ENCODE assay signal across 1 cellular context in the genomic region with DNA sequence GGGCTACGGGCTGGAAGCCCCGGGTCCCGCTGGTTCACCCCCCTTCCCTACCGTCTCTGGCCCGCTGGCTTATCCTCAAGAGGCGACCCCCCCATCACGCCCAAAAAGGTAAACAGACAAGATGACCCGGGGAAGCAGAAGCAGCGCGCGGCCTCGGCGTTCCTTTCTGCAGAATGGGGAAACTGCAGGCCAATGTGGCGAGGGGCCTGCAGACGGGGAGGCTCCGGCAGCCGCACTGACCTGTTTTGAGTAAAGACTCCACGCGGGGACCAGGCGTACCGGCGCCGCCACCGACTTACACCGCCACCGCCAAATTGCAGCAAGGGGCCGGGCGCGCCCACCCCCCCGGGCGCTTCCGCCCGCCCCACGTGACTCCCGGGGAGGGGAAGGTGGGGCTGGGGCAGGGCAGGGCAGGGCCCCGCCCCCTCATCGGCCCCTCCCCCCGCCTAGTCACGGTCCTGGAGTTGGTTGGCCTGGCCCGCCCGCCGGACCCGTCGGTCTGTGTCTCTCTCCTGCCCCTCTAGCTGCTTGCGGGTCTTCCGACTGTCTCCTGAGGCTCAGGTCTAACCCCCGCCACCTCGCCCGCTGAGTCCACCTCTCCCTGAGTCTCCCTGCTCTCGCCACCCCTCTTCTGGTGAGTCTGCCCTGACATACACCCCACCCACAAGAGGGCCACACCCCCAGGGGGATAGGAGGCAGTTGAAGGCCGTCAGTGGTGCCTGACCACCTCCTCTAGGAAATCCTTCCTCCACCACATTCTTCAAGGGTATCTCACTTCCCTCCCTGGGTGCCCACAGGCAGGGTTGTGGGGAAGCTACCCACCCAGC.
TF ChIP-seq lines count a peak whose summit lies in the region.

A gene (minus strand): TSS at position 321 of the 827 bp plus-strand sequence. CDS start 25,280 bp downstream, outside the sequence.

TF ChIP-seq in SK-N-SH, 30 proteins besides CTCF, POLR2A, EP300 and RAD21 (continued from another document):
- TF ChIP-seq, protein P1, sequence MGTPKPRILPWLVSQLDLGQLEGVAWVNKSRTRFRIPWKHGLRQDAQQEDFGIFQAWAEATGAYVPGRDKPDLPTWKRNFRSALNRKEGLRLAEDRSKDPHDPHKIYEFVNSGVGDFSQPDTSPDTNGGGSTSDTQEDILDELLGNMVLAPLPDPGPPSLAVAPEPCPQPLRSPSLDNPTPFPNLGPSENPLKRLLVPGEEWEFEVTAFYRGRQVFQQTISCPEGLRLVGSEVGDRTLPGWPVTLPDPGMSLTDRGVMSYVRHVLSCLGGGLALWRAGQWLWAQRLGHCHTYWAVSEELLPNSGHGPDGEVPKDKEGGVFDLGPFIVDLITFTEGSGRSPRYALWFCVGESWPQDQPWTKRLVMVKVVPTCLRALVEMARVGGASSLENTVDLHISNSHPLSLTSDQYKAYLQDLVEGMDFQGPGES (IDR thresholded peaks at IDR 0.05; ENCODE audit: low read depth, low read length), result no peak
- TF ChIP-seq MEF2A (IDR thresholded peaks at IDR 0.05; ENCODE audit: borderline replicate concordance, low read depth) (no peak), RCOR1 (IDR thresholded peaks at IDR 0.05; ENCODE audit: low read length) (0 out of 2 replicates have a peak, but pooled peaks have one; percentile 19), GATA2 (CRISPR knock-in tag; IDR thresholded peaks at IDR 0.05) (no peak), TAF1 (IDR thresholded peaks at IDR 0.05; ENCODE audit: borderline replicate concordance, low read depth, low read length) (peak; percentile 35; the same call in 1 of the 2 replicates), POLR2AphosphoS5 (IDR thresholded peaks at IDR 0.05; ENCODE audit: low read depth, low read length) (peak; percentile 43), RXRA (IDR thresholded peaks at IDR 0.05; ENCODE audit: borderline replicate concordance, low read depth) (no peak), TEAD4 (IDR thresholded peaks at IDR 0.05; ENCODE audit: borderline replicate concordance, insufficient read depth) (no peak), TCF12 (IDR thresholded peaks at IDR 0.05) (no peak), YY1 (IDR thresholded peaks at IDR 0.05; ENCODE audit: low read depth) (no peak), GABPA (IDR thresholded peaks at IDR 0.05; ENCODE audit: low read depth) (no peak), FOXJ3 (CRISPR knock-in tag; IDR thresholded peaks at IDR 0.05) (no peak), EZH2phosphoT487 (IDR thresholded peaks at IDR 0.05; ENCODE audit: borderline replicate concordance, low read depth) (no peak), MXI1 (IDR thresholded peaks at IDR 0.05; ENCODE audit: low read depth, low read length) (peak; percentile 45; the same call in 1 of the 2 replicates), NFIC (IDR thresholded peaks at IDR 0.05; ENCODE audit: borderline replicate concordance) (0 out of 2 replicates have a peak, but pooled peaks have one; percentile 3), FOXM1 (IDR thresholded peaks at IDR 0.05; ENCODE audit: low read depth) (no peak), SMC3 (IDR thresholded peaks at IDR 0.05; ENCODE audit: low read depth, low read length) (no peak), RFX5 (IDR thresholded peaks at IDR 0.05; ENCODE audit: low read length) (no peak), FOSL2 (IDR thresholded peaks at IDR 0.05; ENCODE audit: borderline replicate concordance, low read depth) (no peak), ELF1 (IDR thresholded peaks at IDR 0.05) (0 out of 2 replicates have a peak, but pooled peaks have one; percentile 13)
- TF ChIP-seq, protein P2, sequence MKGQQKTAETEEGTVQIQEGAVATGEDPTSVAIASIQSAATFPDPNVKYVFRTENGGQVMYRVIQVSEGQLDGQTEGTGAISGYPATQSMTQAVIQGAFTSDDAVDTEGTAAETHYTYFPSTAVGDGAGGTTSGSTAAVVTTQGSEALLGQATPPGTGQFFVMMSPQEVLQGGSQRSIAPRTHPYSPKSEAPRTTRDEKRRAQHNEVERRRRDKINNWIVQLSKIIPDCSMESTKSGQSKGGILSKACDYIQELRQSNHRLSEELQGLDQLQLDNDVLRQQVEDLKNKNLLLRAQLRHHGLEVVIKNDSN (IDR thresholded peaks at IDR 0.05; ENCODE audit: borderline replicate concordance, low read depth), result peak; percentile 94
- TF ChIP-seq, protein P3, sequence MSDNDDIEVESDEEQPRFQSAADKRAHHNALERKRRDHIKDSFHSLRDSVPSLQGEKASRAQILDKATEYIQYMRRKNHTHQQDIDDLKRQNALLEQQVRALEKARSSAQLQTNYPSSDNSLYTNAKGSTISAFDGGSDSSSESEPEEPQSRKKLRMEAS (IDR thresholded peaks at IDR 0.05; ENCODE audit: low read depth), result peak; percentile 51; the same call in 1 of the 2 replicates
- TF ChIP-seq, protein P4, sequence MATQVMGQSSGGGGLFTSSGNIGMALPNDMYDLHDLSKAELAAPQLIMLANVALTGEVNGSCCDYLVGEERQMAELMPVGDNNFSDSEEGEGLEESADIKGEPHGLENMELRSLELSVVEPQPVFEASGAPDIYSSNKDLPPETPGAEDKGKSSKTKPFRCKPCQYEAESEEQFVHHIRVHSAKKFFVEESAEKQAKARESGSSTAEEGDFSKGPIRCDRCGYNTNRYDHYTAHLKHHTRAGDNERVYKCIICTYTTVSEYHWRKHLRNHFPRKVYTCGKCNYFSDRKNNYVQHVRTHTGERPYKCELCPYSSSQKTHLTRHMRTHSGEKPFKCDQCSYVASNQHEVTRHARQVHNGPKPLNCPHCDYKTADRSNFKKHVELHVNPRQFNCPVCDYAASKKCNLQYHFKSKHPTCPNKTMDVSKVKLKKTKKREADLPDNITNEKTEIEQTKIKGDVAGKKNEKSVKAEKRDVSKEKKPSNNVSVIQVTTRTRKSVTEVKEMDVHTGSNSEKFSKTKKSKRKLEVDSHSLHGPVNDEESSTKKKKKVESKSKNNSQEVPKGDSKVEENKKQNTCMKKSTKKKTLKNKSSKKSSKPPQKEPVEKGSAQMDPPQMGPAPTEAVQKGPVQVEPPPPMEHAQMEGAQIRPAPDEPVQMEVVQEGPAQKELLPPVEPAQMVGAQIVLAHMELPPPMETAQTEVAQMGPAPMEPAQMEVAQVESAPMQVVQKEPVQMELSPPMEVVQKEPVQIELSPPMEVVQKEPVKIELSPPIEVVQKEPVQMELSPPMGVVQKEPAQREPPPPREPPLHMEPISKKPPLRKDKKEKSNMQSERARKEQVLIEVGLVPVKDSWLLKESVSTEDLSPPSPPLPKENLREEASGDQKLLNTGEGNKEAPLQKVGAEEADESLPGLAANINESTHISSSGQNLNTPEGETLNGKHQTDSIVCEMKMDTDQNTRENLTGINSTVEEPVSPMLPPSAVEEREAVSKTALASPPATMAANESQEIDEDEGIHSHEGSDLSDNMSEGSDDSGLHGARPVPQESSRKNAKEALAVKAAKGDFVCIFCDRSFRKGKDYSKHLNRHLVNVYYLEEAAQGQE (IDR thresholded peaks at IDR 0.05; ENCODE audit: low read depth, low read length), result no peak
- TF ChIP-seq, protein P5, sequence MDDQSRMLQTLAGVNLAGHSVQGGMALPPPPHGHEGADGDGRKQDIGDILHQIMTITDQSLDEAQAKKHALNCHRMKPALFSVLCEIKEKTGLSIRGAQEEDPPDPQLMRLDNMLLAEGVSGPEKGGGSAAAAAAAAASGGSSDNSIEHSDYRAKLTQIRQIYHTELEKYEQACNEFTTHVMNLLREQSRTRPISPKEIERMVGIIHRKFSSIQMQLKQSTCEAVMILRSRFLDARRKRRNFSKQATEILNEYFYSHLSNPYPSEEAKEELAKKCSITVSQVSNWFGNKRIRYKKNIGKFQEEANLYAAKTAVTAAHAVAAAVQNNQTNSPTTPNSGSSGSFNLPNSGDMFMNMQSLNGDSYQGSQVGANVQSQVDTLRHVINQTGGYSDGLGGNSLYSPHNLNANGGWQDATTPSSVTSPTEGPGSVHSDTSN (IDR thresholded peaks at IDR 0.05), result no peak
- TF ChIP-seq, protein P6, sequence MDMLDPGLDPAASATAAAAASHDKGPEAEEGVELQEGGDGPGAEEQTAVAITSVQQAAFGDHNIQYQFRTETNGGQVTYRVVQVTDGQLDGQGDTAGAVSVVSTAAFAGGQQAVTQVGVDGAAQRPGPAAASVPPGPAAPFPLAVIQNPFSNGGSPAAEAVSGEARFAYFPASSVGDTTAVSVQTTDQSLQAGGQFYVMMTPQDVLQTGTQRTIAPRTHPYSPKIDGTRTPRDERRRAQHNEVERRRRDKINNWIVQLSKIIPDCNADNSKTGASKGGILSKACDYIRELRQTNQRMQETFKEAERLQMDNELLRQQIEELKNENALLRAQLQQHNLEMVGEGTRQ (IDR thresholded peaks at IDR 0.05; ENCODE audit: borderline replicate concordance, low read depth, low read length), result peak; percentile 54; the same call in 1 of the 2 replicates
TF ChIP-seq in SK-N-SH: peak in this region for 9.
